ENCODE assay signal across 8 cellular contexts in the genomic region with DNA sequence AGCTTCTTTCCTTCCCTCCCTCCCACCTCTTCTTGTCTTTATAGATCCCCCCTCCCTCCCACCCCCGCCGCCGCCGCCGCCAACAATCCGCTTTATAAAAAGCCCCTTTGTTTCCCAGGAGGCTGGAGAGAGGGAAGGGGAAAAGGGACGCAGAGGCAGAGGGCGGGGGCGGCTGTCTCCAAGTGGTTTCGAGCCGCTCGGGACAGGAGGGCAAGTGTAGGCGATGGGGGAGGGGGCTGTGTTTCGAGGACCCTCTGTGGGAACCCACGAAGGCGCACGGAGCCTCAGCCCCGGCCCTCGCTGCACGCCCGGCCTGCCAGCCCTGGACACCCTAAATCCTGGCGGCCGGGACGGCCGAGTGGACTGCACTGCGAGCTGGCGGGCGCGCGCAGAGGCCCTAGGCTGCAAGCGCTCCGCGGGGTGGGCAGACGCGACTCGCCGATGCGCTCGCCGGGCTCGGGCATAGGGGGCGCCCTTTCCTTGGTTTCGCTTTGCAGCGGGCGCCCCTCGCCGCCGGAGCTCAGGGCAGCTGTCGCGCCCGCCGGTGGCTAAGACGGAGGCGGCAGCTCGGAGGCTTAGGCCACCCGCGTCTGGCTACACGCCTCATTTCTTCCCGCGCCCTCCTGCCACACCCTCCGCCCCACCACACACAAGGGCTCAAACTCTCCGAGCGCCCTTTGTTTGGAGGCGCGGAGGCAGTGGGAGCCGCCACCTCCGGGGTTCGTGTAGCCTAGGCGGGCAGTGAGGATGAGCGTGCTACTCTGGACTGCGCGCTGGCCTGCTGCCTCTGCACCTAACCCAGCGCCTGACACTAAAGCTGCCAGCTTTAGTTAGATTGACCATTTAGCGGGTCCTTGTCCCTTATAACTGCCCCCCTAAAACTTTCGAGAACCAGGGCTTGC. TPM values are rescaled to one million over a fixed set of nuclear protein-coding genes. Genes with fewer than 3 reads are reported as not detected.
DNase-seq lines count a peak whose midpoint lies in the region; TF ChIP-seq lines count a peak whose summit lies in the region.

No MANE protein-coding gene starts in this region.

- intact Hi-C loops in head of caudate nucleus (cut with DNase I) = loop anchor here (10.0 kb wide), 2 partner anchors 119 to 199 kb away; partner anchors contain the start of gene MTM1
- intact Hi-C loops in uterus (cut with DNase I; ENCODE audit: low total_unique reads) = no loop called here

- H3K9me3 ChIP-seq in HEK293 (ENCODE audit: control insufficient read depth, insufficient read depth, low read depth, low read length) (no peaks in the 10 kb centered on the region), uterus (no peaks in the 10 kb centered on the region)

- POLR2A ChIA-PET in HEK293 (lab: Yijun Ruan, JAX) = interaction anchor here (0.5 to 4.7 kb wide), 6 partner anchors 12 to 426 kb away, joined by 3 to 21 read pairs (median 4); partner anchors contain the start of gene MTM1

- H3K9me3 Mint-ChIP-seq in activated naive CD8-positive, alpha-beta T cell treated with anti-CD3 and anti-CD28 coated beads for 36 hours = no peaks in the 10 kb centered on the region

- peaks cover 2% of the 10 kb centered on the region for H3K36me3 Mint-ChIP-seq in activated naive CD8-positive, alpha-beta T cell treated with anti-CD3 and anti-CD28 coated beads for 36 hours

- H3K27ac ChIP-seq in HEK293 (ENCODE audit: extremely low read depth, low read depth, low read length) (peak overlapping the region; percentile 67), uterus (peak overlapping the region; percentile 91 to 92)

- TF ChIP-seq CTCF in AG09319 (IDR thresholded peaks at IDR 0.05; ENCODE audit: low read depth, low read length) (peak; percentile 37), HEK293 (tag by site-specific recombination; IDR thresholded peaks at IDR 0.05) (peak; percentile 92), uterus (IDR thresholded peaks at IDR 0.05) (peak; percentile 57 to 68 (median 66))

- peak overlapping the region; percentile 71 for H3K4me3 Mint-ChIP-seq in activated naive CD8-positive, alpha-beta T cell treated with anti-CD3 and anti-CD28 coated beads for 36 hours

- H3K27me3 ChIP-seq in uterus = no peaks in the 10 kb centered on the region

- DNase-seq in AG09319 (ENCODE audit: extremely low read depth, low read depth) = no peak
- peak; percentile 43 for DNase-seq in RPMI8226
- DNase-seq in activated naive CD8-positive, alpha-beta T cell treated with anti-CD3 and anti-CD28 coated beads for 36 hours = peak; percentile 64
- DNase-seq in head of caudate nucleus = peak in 41 of 42 donors; percentile 48 to 92 (median 86)
- peak in 53 of 56 donors; percentile 24 to 86 (median 72) for DNase-seq in nucleus accumbens (lab: John Stamatoyannopoulos, UW)
- DNase-seq in uterus = peak; percentile 68 to 69
- no peak for DNase-seq in SIG-M5 (lab: John Stamatoyannopoulos, UW)

- TF ChIP-seq POLR2A in uterus (IDR thresholded peaks at IDR 0.05) = peak; percentile 28 to 44

- CTCF ChIA-PET in HEK293 (lab: Yijun Ruan, JAX) = interaction anchor here (0.7 to 2.6 kb wide), 18 partner anchors 11 to 411 kb away, joined by 3 to 14 read pairs (median 4); no protein-coding TSS in a partner anchor

- H3K4me1 ChIP-seq in HEK293 (ENCODE audit: control insufficient read depth, insufficient read depth, low read length) = peaks cover 3% of the 10 kb centered on the region; the same call in 1 of the 2 replicates
- no peaks in the 10 kb centered on the region for H3K4me1 ChIP-seq in uterus

- H3K27me3 Mint-ChIP-seq in activated naive CD8-positive, alpha-beta T cell treated with anti-CD3 and anti-CD28 coated beads for 36 hours = peaks cover 21% of the 10 kb centered on the region

- no peak overlapping the region for H3K27ac Mint-ChIP-seq in activated naive CD8-positive, alpha-beta T cell treated with anti-CD3 and anti-CD28 coated beads for 36 hours

- H3K36me3 ChIP-seq in HEK293 (ENCODE audit: control insufficient read depth in 2 of 2, insufficient read depth in 1 of 2, low read length in 2 of 2) (no peaks in the 10 kb centered on the region), uterus (no peaks in the 10 kb centered on the region)

- peaks cover 18% of the 10 kb centered on the region for H3K4me1 Mint-ChIP-seq in activated naive CD8-positive, alpha-beta T cell treated with anti-CD3 and anti-CD28 coated beads for 36 hours

- H3K4me3 ChIP-seq in HEK293 (ENCODE audit: low read depth, low read length) (peak overlapping the region; percentile 59), uterus (peak overlapping the region; percentile 49 to 61)

TF ChIP-seq in HEK293, 187 proteins besides CTCF, POLR2A, EP300 and RAD21 (continues in another document):
- TF ChIP-seq ZNF302 (tag by site-specific recombination; IDR thresholded peaks at IDR 0.05; ENCODE audit: low read depth) (no peak), ZEB2 (tag by site-specific recombination; IDR thresholded peaks at IDR 0.05) (peak; percentile 81), ZBTB17 (tag by site-specific recombination; IDR thresholded peaks at IDR 0.05) (peak; percentile 55), ZNF335 (tag by site-specific recombination; conservative IDR thresholded peaks at IDR 0.05) (peak; percentile 89), KLF1 (tag by site-specific recombination; IDR thresholded peaks at IDR 0.05) (peak; percentile 92), ZBTB6 (tag by site-specific recombination; IDR thresholded peaks at IDR 0.05) (no peak), ZNF341 (tag by site-specific recombination; IDR thresholded peaks at IDR 0.05; ENCODE audit: low read depth) (no peak), ZBTB20 (tag by site-specific recombination; IDR thresholded peaks at IDR 0.05) (peak; percentile 70; the same call in 1 of the 2 replicates), ZNF843 (tag by site-specific recombination; IDR thresholded peaks at IDR 0.05) (0 out of 2 replicates have a peak, but pooled peaks have one; percentile 32), ZNF214 (tag by site-specific recombination; IDR thresholded peaks at IDR 0.05; ENCODE audit: borderline replicate concordance) (no peak), ZNF2 (tag by site-specific recombination; IDR thresholded peaks at IDR 0.05) (peak; percentile 71; the same call in 1 of the 2 replicates), KLF7 (tag by site-specific recombination; IDR thresholded peaks at IDR 0.05; ENCODE audit: borderline replicate concordance) (peak; percentile 37), ZFP37 (tag by site-specific recombination; IDR thresholded peaks at IDR 0.05) (peak; percentile 79; the same call in 1 of the 2 replicates), ZNF610 (tag by site-specific recombination; IDR thresholded peaks at IDR 0.05; ENCODE audit: borderline replicate concordance) (0 out of 2 replicates have a peak, but pooled peaks have one; percentile 37), ZFHX2 (tag by site-specific recombination; conservative IDR thresholded peaks at IDR 0.05) (peak; percentile 86), ZNF501 (tag by site-specific recombination; IDR thresholded peaks at IDR 0.05) (peak; percentile 86; the same call in 1 of the 2 replicates), ZBTB1 (tag by site-specific recombination; IDR thresholded peaks at IDR 0.05) (no peak), ZBTB8A (tag by site-specific recombination; IDR thresholded peaks at IDR 0.05) (peak; percentile 98), ZNF157 (tag by site-specific recombination; IDR thresholded peaks at IDR 0.05) (no peak), ZNF692 (tag by site-specific recombination; IDR thresholded peaks at IDR 0.05) (0 out of 2 replicates have a peak, but pooled peaks have one; percentile 55)
- TF ChIP-seq, protein P1, sequence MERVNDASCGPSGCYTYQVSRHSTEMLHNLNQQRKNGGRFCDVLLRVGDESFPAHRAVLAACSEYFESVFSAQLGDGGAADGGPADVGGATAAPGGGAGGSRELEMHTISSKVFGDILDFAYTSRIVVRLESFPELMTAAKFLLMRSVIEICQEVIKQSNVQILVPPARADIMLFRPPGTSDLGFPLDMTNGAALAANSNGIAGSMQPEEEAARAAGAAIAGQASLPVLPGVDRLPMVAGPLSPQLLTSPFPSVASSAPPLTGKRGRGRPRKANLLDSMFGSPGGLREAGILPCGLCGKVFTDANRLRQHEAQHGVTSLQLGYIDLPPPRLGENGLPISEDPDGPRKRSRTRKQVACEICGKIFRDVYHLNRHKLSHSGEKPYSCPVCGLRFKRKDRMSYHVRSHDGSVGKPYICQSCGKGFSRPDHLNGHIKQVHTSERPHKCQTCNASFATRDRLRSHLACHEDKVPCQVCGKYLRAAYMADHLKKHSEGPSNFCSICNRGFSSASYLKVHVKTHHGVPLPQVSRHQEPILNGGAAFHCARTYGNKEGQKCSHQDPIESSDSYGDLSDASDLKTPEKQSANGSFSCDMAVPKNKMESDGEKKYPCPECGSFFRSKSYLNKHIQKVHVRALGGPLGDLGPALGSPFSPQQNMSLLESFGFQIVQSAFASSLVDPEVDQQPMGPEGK (tag by site-specific recombination; IDR thresholded peaks at IDR 0.05) = peak; percentile 48; the same call in 1 of the 2 replicates

RNA-seq across cellular contexts. Expression of gene MAMLD1, which starts 2.2 kb away (rescaled TPM):
- under 1 TPM; 0.48 to 0.91 TPM for total RNA-seq in activated naive CD8-positive, alpha-beta T cell treated with anti-CD3 and anti-CD28 coated beads for 36 hours
- 10 to 100 TPM in 1 of 4 donors, 1 to 10 TPM in 2, under 1 TPM in 1; 0.77 to 20.6 (median 2.2) TPM for total RNA-seq in uterus

Comparison
In these comparisons a context has a peak if more than half of its experiments do, and no peak if none do; other contexts are left out.
1. DNase-seq: peak in RPMI8226 (single experiment), activated naive CD8-positive, alpha-beta T cell treated with anti-CD3 and anti-CD28 coated beads for 36 hours (single experiment), head of caudate nucleus (41 of 42), nucleus accumbens (53 of 56) and uterus (2 of 2); none in AG09319 (single experiment) and SIG-M5 (single experiment).
2. CTCF ChIP-seq: peak in every context shown above with its lines; median percentile 92 in HEK293; 66 in uterus; 37 in AG09319.